In the genomic region with DNA sequence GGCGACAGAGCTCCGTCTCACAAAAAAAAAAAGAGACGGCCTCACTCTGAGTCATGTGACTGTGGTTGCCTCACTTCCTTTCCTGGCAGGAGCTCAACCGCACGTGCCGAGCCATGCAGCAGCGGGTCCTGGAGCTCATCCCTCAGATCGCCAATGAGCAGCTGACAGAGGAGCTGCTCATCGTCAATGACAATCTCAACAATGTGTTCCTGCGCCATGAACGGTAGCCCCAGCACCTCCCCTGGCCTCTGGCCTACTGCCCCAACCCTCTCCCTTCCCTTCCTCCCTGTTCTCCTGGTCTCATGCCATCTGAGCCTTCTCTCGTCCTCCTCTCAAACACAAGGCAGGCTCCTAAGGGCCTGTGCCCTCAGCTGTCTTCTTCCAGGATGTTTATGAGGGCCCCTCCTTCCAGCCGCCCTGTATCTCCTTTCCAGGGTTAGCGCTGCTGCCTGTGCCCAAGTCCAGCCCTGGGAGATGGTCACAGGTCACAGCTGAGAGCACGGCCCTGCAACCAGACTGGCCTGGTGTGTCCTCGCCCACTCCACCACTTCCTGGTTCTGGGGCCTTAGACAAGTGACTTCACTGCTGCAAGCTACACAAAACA, we compare ENCODE assay signal across 8 cellular contexts. TPM values are rescaled to one million over a fixed set of nuclear protein-coding genes. Genes with fewer than 3 reads are reported as not detected.
DNase-seq lines count a peak whose midpoint lies in the region; ATAC-seq and TF ChIP-seq lines count a peak whose summit lies in the region.

No MANE protein-coding gene starts in this region.

- peak overlapping the region; percentile 97 for H3K27ac Mint-ChIP-seq in activated CD4-positive, alpha-beta T cell treated with anti-CD3 and anti-CD28 coated beads for 36 hours
- H3K27ac Mint-ChIP-seq in natural killer cell treated with Interleukin-12 subunit alpha and Interleukin-12 subunit beta and Interleukin-15 and Interleukin-18, amount 100 ng/mL, for 72 hours = peak overlapping the region in 1 of 2 donors; percentile 31
- H3K27ac Mint-ChIP-seq in type B pancreatic cell (peak overlapping the region; percentile 50), H9 (peak overlapping the region in 1 of 3 experiments; percentile 73; a peak in 1 of 7 replicates)

- no peak overlapping the region for H2BK15ac ChIP-seq in H9 (ENCODE audit: low read depth, low read length)

- H3K27ac ChIP-seq in effector memory CD4-positive, alpha-beta T cell (ENCODE audit: insufficient read depth, low read length, poor library complexity, severe bottlenecking) = peak overlapping the region; percentile 18
- no peak overlapping the region for H3K27ac ChIP-seq in H9 (ENCODE audit: insufficient read length, low read depth, low read length)
- H3K27ac ChIP-seq in MM.1S (ENCODE audit: low read length) = no peak overlapping the region

- no peak overlapping the region for H3K18ac ChIP-seq in H9 (ENCODE audit: insufficient read length, low read depth, low read length)

- H3K4me2 ChIP-seq in H9 (ENCODE audit: insufficient read depth, insufficient read length, low read length) = no peak overlapping the region
- H3K4me2 ChIP-seq in MM.1S (ENCODE audit: low read depth, low read length) = no peak overlapping the region

- CTCF ChIA-PET in activated CD4-positive, alpha-beta T cell treated with anti-CD3 and anti-CD28 coated beads for 36 hours (lab: Charles Lee) = interaction anchor here (0.6 to 1.6 kb wide), 11 partner anchors 18 to 253 kb away, joined by 3 to 4 read pairs (median 3); partner anchors contain the start of gene TOM1

- H3K4me3 Mint-ChIP-seq in activated CD4-positive, alpha-beta T cell treated with anti-CD3 and anti-CD28 coated beads for 36 hours = peak overlapping the region; percentile 78
- H3K4me3 Mint-ChIP-seq in natural killer cell treated with Interleukin-12 subunit alpha and Interleukin-12 subunit beta and Interleukin-15 and Interleukin-18, amount 100 ng/mL, for 72 hours = peak overlapping the region; percentile 58
- no peak overlapping the region for H3K4me3 Mint-ChIP-seq in type B pancreatic cell
- H3K4me3 Mint-ChIP-seq in H9 = no peak overlapping the region

- no peak for TF ChIP-seq CTCF in type B pancreatic cell (conservative IDR thresholded peaks at IDR 0.05)
- TF ChIP-seq CTCF in H9 (conservative IDR thresholded peaks at IDR 0.05) = no peak
- no peak for TF ChIP-seq CTCF in MM.1S (IDR thresholded peaks at IDR 0.05; ENCODE audit: low read length)

- no peak overlapping the region for H2BK5ac ChIP-seq in H9 (ENCODE audit: insufficient read length, low read length)

- POLR2A ChIA-PET in activated CD4-positive, alpha-beta T cell treated with anti-CD3 and anti-CD28 coated beads for 36 hours (lab: Charles Lee) = interaction anchor here (0.6 to 1.1 kb wide), 8 partner anchors 30 to 827 kb away, joined by 3 to 7 read pairs (median 3); partner anchors contain the start of gene TOM1

- in situ Hi-C loops in KBM-7 (cut with MboI; ENCODE audit: low pct_unique_long_range_greater_than_20kb, low sequenced_read_pairs) = no loop called here

- H4K20me1 ChIP-seq in H9 (ENCODE audit: control insufficient read depth, insufficient read depth, insufficient read length) (no peaks in the 10 kb centered on the region), MM.1S (ENCODE audit: insufficient read depth, low read length) (no peaks in the 10 kb centered on the region)

- H3K4me3 ChIP-seq in effector memory CD4-positive, alpha-beta T cell (ENCODE audit: insufficient read depth, low read depth, low read length, poor library complexity, severe bottlenecking) = no peak overlapping the region
- no peak overlapping the region for H3K4me3 ChIP-seq in MM.1S (ENCODE audit: low read length)

- peak; percentile 90 for DNase-seq in KBM-7
- DNase-seq in activated CD4-positive, alpha-beta T cell treated with anti-CD3 and anti-CD28 coated beads for 36 hours = peak; percentile 83
- DNase-seq in effector memory CD4-positive, alpha-beta T cell = peak; percentile 32 to 50 (median 49)
- no peak for DNase-seq in natural killer cell treated with Interleukin-12 subunit alpha and Interleukin-12 subunit beta and Interleukin-15 and Interleukin-18, amount 100 ng/mL, for 72 hours (ENCODE audit: low spot score)
- no peak for DNase-seq in type B pancreatic cell (ENCODE audit: extremely low spot score, unreplicated experiment)
- no peak for DNase-seq in H9
- DNase-seq in MM.1S = no peak
- DNase-seq in KG1 (lab: John Stamatoyannopoulos, UW) = no peak

- no peak overlapping the region for H4K5ac ChIP-seq in H9 (ENCODE audit: insufficient read length, low read depth, low read length)

- H3K79me2 ChIP-seq in H9 (ENCODE audit: insufficient read depth, low read length) (no peaks in the 10 kb centered on the region), MM.1S (ENCODE audit: low read length) (no peaks in the 10 kb centered on the region)

- H2AK5ac ChIP-seq in H9 (ENCODE audit: insufficient read length, low read length) = no peak overlapping the region

- H3K14ac ChIP-seq in H9 (ENCODE audit: insufficient read depth, low read length) = no peak overlapping the region

- peaks cover 48% of the 10 kb centered on the region for H3K36me3 ChIP-seq in effector memory CD4-positive, alpha-beta T cell (ENCODE audit: control insufficient read depth, insufficient read depth, low read length)
- H3K36me3 ChIP-seq in MM.1S (replicated peaks; ENCODE audit: insufficient read depth, low read length) = no peaks in the 10 kb centered on the region

- H3K23me2 ChIP-seq in H9 (ENCODE audit: insufficient read length, low read depth, low read length, poor library complexity, severe bottlenecking) = no peaks in the 10 kb centered on the region

- peaks cover 24% of the 10 kb centered on the region for H3K4me1 ChIP-seq in effector memory CD4-positive, alpha-beta T cell (ENCODE audit: control insufficient read depth, insufficient read depth, low read length, poor library complexity, severe bottlenecking)
- H3K4me1 ChIP-seq in H9 (ENCODE audit: insufficient read depth, low read length) = no peaks in the 10 kb centered on the region
- H3K4me1 ChIP-seq in MM.1S (ENCODE audit: low read length) = no peaks in the 10 kb centered on the region

- H2BK120ac ChIP-seq in H9 (ENCODE audit: low read depth, low read length, poor library complexity, severe bottlenecking) = no peak overlapping the region

- H3K4ac ChIP-seq in H9 (ENCODE audit: low read depth, low read length) = no peak overlapping the region

- no peaks in the 10 kb centered on the region for H3K9me2 ChIP-seq in MM.1S (replicated peaks; ENCODE audit: insufficient read depth, low read length)

- no peak overlapping the region for H2BK20ac ChIP-seq in H9 (ENCODE audit: low read depth, low read length, poor library complexity, severe bottlenecking)

- no peaks in the 10 kb centered on the region for H3K79me1 ChIP-seq in H9 (ENCODE audit: insufficient read depth, low read depth, low read length, poor library complexity, severe bottlenecking)

- no peak overlapping the region for H3K23ac ChIP-seq in H9 (ENCODE audit: insufficient read length, low read depth, low read length)

- no peak overlapping the region for H2BK12ac ChIP-seq in H9 (ENCODE audit: insufficient read length, low read depth, low read length)

- peaks cover 30% of the 10 kb centered on the region for H3K4me1 Mint-ChIP-seq in activated CD4-positive, alpha-beta T cell treated with anti-CD3 and anti-CD28 coated beads for 36 hours
- H3K4me1 Mint-ChIP-seq in natural killer cell treated with Interleukin-12 subunit alpha and Interleukin-12 subunit beta and Interleukin-15 and Interleukin-18, amount 100 ng/mL, for 72 hours (ENCODE audit: low read depth in 2 of 2) = peaks cover 6 to 7% of the 10 kb centered on the region in 2 donors
- H3K4me1 Mint-ChIP-seq in type B pancreatic cell (ENCODE audit: unreplicated experiment) = peaks cover 5% of the 10 kb centered on the region
- peaks cover 0 to 4% of the 10 kb centered on the region in 2 experiments; a peak in 1 of 4 replicates for H3K4me1 Mint-ChIP-seq in H9

- H3K27me3 ChIP-seq in effector memory CD4-positive, alpha-beta T cell (replicated peaks; ENCODE audit: control insufficient read depth, insufficient read depth, low read length, poor library complexity, severe bottlenecking) = no peaks in the 10 kb centered on the region
- H3K27me3 ChIP-seq in H9 (ENCODE audit: insufficient read depth, low read length) (no peaks in the 10 kb centered on the region), MM.1S (replicated peaks; ENCODE audit: insufficient read depth, low read length) (no peaks in the 10 kb centered on the region)

- whole genome bisulfite sequencing in H9 (ENCODE audit: extremely low coverage, insufficient read length, low lambda C conversion rate) = no CpG with 5 or more reads among the region's 16 CpGs

- peak; percentile 70 for ATAC-seq in activated CD4-positive, alpha-beta T cell treated with anti-CD3 and anti-CD28 coated beads for 36 hours
- peak; percentile 69 to 72 for ATAC-seq in natural killer cell treated with Interleukin-12 subunit alpha and Interleukin-12 subunit beta and Interleukin-15 and Interleukin-18, amount 100 ng/mL, for 72 hours

- H3K9me3 ChIP-seq in effector memory CD4-positive, alpha-beta T cell (ENCODE audit: control insufficient read depth, low read length) = no peaks in the 10 kb centered on the region
- H3K9me3 ChIP-seq in H9 (ENCODE audit: control insufficient read depth, low read depth, low read length) = no peaks in the 10 kb centered on the region
- H3K9me3 ChIP-seq in MM.1S (replicated peaks; ENCODE audit: insufficient read depth, low read length) = no peaks in the 10 kb centered on the region

- H3K9ac ChIP-seq in H9 (ENCODE audit: extremely low read depth, insufficient read length, low read length) (no peak overlapping the region), MM.1S (ENCODE audit: low read length) (no peak overlapping the region)

- intact Hi-C loops in activated CD4-positive, alpha-beta T cell treated with anti-CD3 and anti-CD28 coated beads for 36 hours (cut with DNase I, micrococcal nuclease) = loop anchor here (1.0 to 10.0 kb wide), 5 partner anchors 17 to 76 kb away; partner anchors contain the start of genes HMGXB4 (in 2 of the 2) and TOM1 (in 2 of the 2)

- H3K9me3 Mint-ChIP-seq in activated CD4-positive, alpha-beta T cell treated with anti-CD3 and anti-CD28 coated beads for 36 hours (ENCODE audit: low read depth) = no peaks in the 10 kb centered on the region
- H3K9me3 Mint-ChIP-seq in natural killer cell treated with Interleukin-12 subunit alpha and Interleukin-12 subunit beta and Interleukin-15 and Interleukin-18, amount 100 ng/mL, for 72 hours = no peaks in the 10 kb centered on the region
- H3K9me3 Mint-ChIP-seq in type B pancreatic cell (no peaks in the 10 kb centered on the region), H9 (no peaks in the 10 kb centered on the region)

- H3F3A ChIP-seq in MM.1S (ENCODE audit: insufficient read depth, low read length) = no peaks in the 10 kb centered on the region

- H4K91ac ChIP-seq in H9 (ENCODE audit: insufficient read length, low read depth, low read length) = no peak overlapping the region

- H3T11ph ChIP-seq in H9 (ENCODE audit: low read length) = no peak overlapping the region

- no peak overlapping the region for H2AFZ ChIP-seq in H9 (ENCODE audit: low read length)
- no peak overlapping the region for H2AFZ ChIP-seq in MM.1S (ENCODE audit: low read length)

- no peak overlapping the region for H3K56ac ChIP-seq in H9 (ENCODE audit: insufficient read length, low read depth, low read length)

- H3K27me3 Mint-ChIP-seq in activated CD4-positive, alpha-beta T cell treated with anti-CD3 and anti-CD28 coated beads for 36 hours = no peaks in the 10 kb centered on the region
- H3K27me3 Mint-ChIP-seq in natural killer cell treated with Interleukin-12 subunit alpha and Interleukin-12 subunit beta and Interleukin-15 and Interleukin-18, amount 100 ng/mL, for 72 hours = no peaks in the 10 kb centered on the region
- no peaks in the 10 kb centered on the region for H3K27me3 Mint-ChIP-seq in type B pancreatic cell
- H3K27me3 Mint-ChIP-seq in H9 (ENCODE audit: low read depth) = no peaks in the 10 kb centered on the region

- no peak overlapping the region for H4K8ac ChIP-seq in H9 (replicated peaks; ENCODE audit: insufficient read length, low read depth, low read length)

- peaks cover 31% of the 10 kb centered on the region for H3K36me3 Mint-ChIP-seq in activated CD4-positive, alpha-beta T cell treated with anti-CD3 and anti-CD28 coated beads for 36 hours (ENCODE audit: low read depth)
- peaks cover 5% of the 10 kb centered on the region for H3K36me3 Mint-ChIP-seq in natural killer cell treated with Interleukin-12 subunit alpha and Interleukin-12 subunit beta and Interleukin-15 and Interleukin-18, amount 100 ng/mL, for 72 hours
- H3K36me3 Mint-ChIP-seq in type B pancreatic cell (peaks cover 3% of the 10 kb centered on the region), H9 (ENCODE audit: insufficient read depth in 1 of 3, low read depth in 3 of 3) (peaks cover 14 to 45% (median 34%) of the 10 kb centered on the region in 3 experiments; a peak in 6 of 7 replicates)

RNA-seq across cellular contexts. Expression of gene TOM1, which starts 30.7 kb away (rescaled TPM):
- 10 to 100 TPM; 23.7 to 29.5 TPM for total RNA-seq in activated CD4-positive, alpha-beta T cell treated with anti-CD3 and anti-CD28 coated beads for 36 hours
- total RNA-seq in natural killer cell treated with Interleukin-12 subunit alpha and Interleukin-12 subunit beta and Interleukin-15 and Interleukin-18, amount 100 ng/mL, for 72 hours = 10 to 100 TPM; 30.4 to 38.9 TPM
- total RNA-seq in type B pancreatic cell (ENCODE audit: low replicate concordance) (27.0 and 37.6 TPM in 2 replicates), H9 (2021) (22.3 and 23.9 TPM in 2 replicates)

RNA-seq across cellular contexts. Expression of gene HMOX1, which starts 50.5 kb away (rescaled TPM):
- under 1 TPM; 0.30 to 0.61 TPM for total RNA-seq in activated CD4-positive, alpha-beta T cell treated with anti-CD3 and anti-CD28 coated beads for 36 hours
- total RNA-seq in natural killer cell treated with Interleukin-12 subunit alpha and Interleukin-12 subunit beta and Interleukin-15 and Interleukin-18, amount 100 ng/mL, for 72 hours = 1 to 10 TPM; 4.9 to 7.3 TPM
- total RNA-seq in type B pancreatic cell (ENCODE audit: low replicate concordance) (4.1 and 7.7 TPM in 2 replicates), H9 (2021) (22.7 and 25.7 TPM in 2 replicates)

Comparison
In these comparisons a context has a peak if more than half of its experiments do, and no peak if none do; other contexts are left out.
1. DNase-seq: peak in KBM-7 (single experiment), activated CD4-positive, alpha-beta T cell treated with anti-CD3 and anti-CD28 coated beads for 36 hours (single experiment) and effector memory CD4-positive, alpha-beta T cell (3 of 3); none in natural killer cell treated with Interleukin-12 subunit alpha and Interleukin-12 subunit beta and Interleukin-15 and Interleukin-18, amount 100 ng/mL, for 72 hours (single experiment), type B pancreatic cell (single experiment), H9 (single experiment), MM.1S (single experiment) and KG1 (single experiment).
2. H3K4me3 Mint-ChIP-seq: peak in activated CD4-positive, alpha-beta T cell treated with anti-CD3 and anti-CD28 coated beads for 36 hours (single experiment) and natural killer cell treated with Interleukin-12 subunit alpha and Interleukin-12 subunit beta and Interleukin-15 and Interleukin-18, amount 100 ng/mL, for 72 hours (single experiment); none in type B pancreatic cell (single experiment) and H9 (0 of 2).